In genomic region chr4:15327311-15328298, GRCh38 we compare ENCODE assay signal across 17 cellular contexts.
A peak's percentile ranks its signal among the peaks of the same experiment; 100 is the strongest.
DNase-seq lines count a peak whose midpoint lies in the region; ATAC-seq and TF ChIP-seq lines count a peak whose summit lies in the region.
"Had no signal": no experiment of that assay in that cellular context is flagged by ENCODE, and none has a peak within 500 bp of the region (broad histone marks: within the 10 kb centered on the region; RNA-seq: fewer than 3 reads in every experiment).

No MANE protein-coding gene starts in this region.

- no peaks in the 10 kb centered on the region for H3K36me3 ChIP-seq in heart left ventricle
- no peaks in the 10 kb centered on the region for H3K36me3 ChIP-seq in skeletal muscle satellite cell (ENCODE audit: insufficient read depth, low read length)
- no peaks in the 10 kb centered on the region for H3K36me3 ChIP-seq in endodermal cell (ENCODE audit: control insufficient read depth, insufficient read depth, low read length)
- H3K36me3 ChIP-seq: adrenal gland had no signal

- H3K27ac ChIP-seq in heart left ventricle (peak overlapping the region in 3 of 12 donors; percentile 13 to 64 (median 29)), endodermal cell (ENCODE audit: low read depth, low read length) (no peak overlapping the region)
- H3K27ac ChIP-seq: adrenal gland had no signal

- H3K36me3 Mint-ChIP-seq in endodermal cell (ENCODE audit: low read depth): no peaks in the 10 kb centered on the region
- H3K36me3 Mint-ChIP-seq: CD8-positive, alpha-beta T cell; mesothelial cell of epicardium; WTC11 had no signal

- H3K4me1 ChIP-seq in heart left ventricle: peaks cover 0 to 4% (median 0%) of the 10 kb centered on the region in 12 donors
- H3K4me1 ChIP-seq in skeletal muscle satellite cell (ENCODE audit: control insufficient read depth, insufficient read depth, low read length): peaks cover 12% of the 10 kb centered on the region
- H3K4me1 ChIP-seq in endodermal cell (ENCODE audit: control insufficient read depth, insufficient read depth, low read length): no peaks in the 10 kb centered on the region
- H3K4me1 ChIP-seq: adrenal gland had no signal

- no peak for TF ChIP-seq POLR2A in heart left ventricle (IDR thresholded peaks at IDR 0.05)

- peak overlapping the region; percentile 30 for H3K9ac ChIP-seq in skeletal muscle satellite cell (ENCODE audit: low read depth, low read length)
- no peak overlapping the region for H3K9ac ChIP-seq in endodermal cell (ENCODE audit: extremely low read depth, low read length, poor library complexity, severe bottlenecking)

- no peak overlapping the region for H3K27ac Mint-ChIP-seq in endodermal cell
- H3K27ac Mint-ChIP-seq: CD8-positive, alpha-beta T cell; mesothelial cell of epicardium; stimulated activated naive CD8-positive, alpha-beta T cell treated with anti-CD3 and anti-CD28 coated beads, Interleukin-15, Interleukin-2, amounts not matched to agents 100 ng/mL and 50 ng/mL, for 24 hours; WTC11 had no signal

- intact Hi-C loops in heart left ventricle (cut with DNase I): loop anchor here in 1 of 10 donors (2.0 kb wide), 1 partner anchor 47 kb away; no protein-coding TSS in a partner anchor

- no peak overlapping the region for H3K4me3 Mint-ChIP-seq in endodermal cell
- H3K4me3 Mint-ChIP-seq: CD8-positive, alpha-beta T cell; mesothelial cell of epicardium; stimulated activated naive CD8-positive, alpha-beta T cell treated with anti-CD3 and anti-CD28 coated beads, Interleukin-15, Interleukin-2, amounts not matched to agents 100 ng/mL and 50 ng/mL, for 24 hours; WTC11 had no signal

- H3K4me2 ChIP-seq in skeletal muscle satellite cell (ENCODE audit: low read length): peak overlapping the region; percentile 46

- ATAC-seq in heart left ventricle (peak; percentile 40 to 91 (median 62)), HG03159 (IDR thresholded peaks at IDR 0.05; ENCODE audit: unreplicated experiment) (no peak), GM21528 (IDR thresholded peaks at IDR 0.05; ENCODE audit: low FRiP score, unreplicated experiment) (no peak), HG03457 (IDR thresholded peaks at IDR 0.05; ENCODE audit: unreplicated experiment) (no peak)
- ATAC-seq: CD8-positive, alpha-beta T cell; WTC11 had no signal

- no peak for TF ChIP-seq CTCF in heart left ventricle (IDR thresholded peaks at IDR 0.05)
- no peak for TF ChIP-seq CTCF in endodermal cell (conservative IDR thresholded peaks at IDR 0.05)

- no peaks in the 10 kb centered on the region for H3K27me3 Mint-ChIP-seq in endodermal cell (ENCODE audit: insufficient read depth)
- H3K27me3 Mint-ChIP-seq: stimulated activated naive CD8-positive, alpha-beta T cell treated with anti-CD3 and anti-CD28 coated beads, Interleukin-15, Interleukin-2, amounts not matched to agents 100 ng/mL and 50 ng/mL, for 24 hours had no signal

- DNase-seq in EH (ENCODE audit: low read depth) (peak; percentile 91), amniotic stem cell (lab: John Stamatoyannopoulos, UW) (peak; percentile 71), heart left ventricle (peak in 1 of 5 donors; percentile 45), endodermal cell (no peak)
- DNase-seq: adrenal gland; CD8-positive, alpha-beta T cell; effector CD4-positive, alpha-beta T cell; KBM-7; NCI-H1930; posterior cingulate gyrus had no signal

- H3K9me3 Mint-ChIP-seq in endodermal cell: no peaks in the 10 kb centered on the region
- H3K9me3 Mint-ChIP-seq: CD8-positive, alpha-beta T cell; stimulated activated naive CD8-positive, alpha-beta T cell treated with anti-CD3 and anti-CD28 coated beads, Interleukin-15, Interleukin-2, amounts not matched to agents 100 ng/mL and 50 ng/mL, for 24 hours had no signal

- H3K4me3 ChIP-seq in heart left ventricle: no peak overlapping the region
- peak overlapping the region; percentile 52 for H3K4me3 ChIP-seq in skeletal muscle satellite cell (ENCODE audit: low read length)
- no peak overlapping the region for H3K4me3 ChIP-seq in endodermal cell (ENCODE audit: low read length)
- H3K4me3 ChIP-seq: adrenal gland had no signal

- WGBS in heart left ventricle, 4 donors: 58 to 73% (median 63%) methylated on average over 7 of the region's 7 CpGs
- 85 to 100% methylated on average over 3 to 7 of the region's 7 CpGs for WGBS in endodermal cell (ENCODE audit: insufficient coverage in 1 of 2, insufficient read length in 1 of 2), 2 experiments

- no peaks in the 10 kb centered on the region for H3K4me1 Mint-ChIP-seq in endodermal cell

- H3K27me3 ChIP-seq in heart left ventricle (no peaks in the 10 kb centered on the region), skeletal muscle satellite cell (ENCODE audit: control insufficient read depth, insufficient read depth, low read length) (no peaks in the 10 kb centered on the region), endodermal cell (ENCODE audit: control insufficient read depth, insufficient read depth, low read length, poor library complexity, severe bottlenecking) (no peaks in the 10 kb centered on the region)
- H3K27me3 ChIP-seq: adrenal gland had no signal

- H3K9me3 ChIP-seq in heart left ventricle (peaks cover 0 to 13% (median 0%) of the 10 kb centered on the region in 12 donors), skeletal muscle satellite cell (replicated peaks; ENCODE audit: low read length) (no peaks in the 10 kb centered on the region), endodermal cell (ENCODE audit: control insufficient read depth, low read length) (no peaks in the 10 kb centered on the region)
- H3K9me3 ChIP-seq: adrenal gland had no signal

Comparison
In these comparisons a context has a peak if more than half of its experiments do, and no peak if none do; other contexts are left out.
1. ATAC-seq: peak in heart left ventricle (4 of 4); none in HG03159 (single experiment), GM21528 (single experiment) and HG03457 (single experiment).